ENCODE assay signal across 25 cellular contexts in the genomic region with DNA sequence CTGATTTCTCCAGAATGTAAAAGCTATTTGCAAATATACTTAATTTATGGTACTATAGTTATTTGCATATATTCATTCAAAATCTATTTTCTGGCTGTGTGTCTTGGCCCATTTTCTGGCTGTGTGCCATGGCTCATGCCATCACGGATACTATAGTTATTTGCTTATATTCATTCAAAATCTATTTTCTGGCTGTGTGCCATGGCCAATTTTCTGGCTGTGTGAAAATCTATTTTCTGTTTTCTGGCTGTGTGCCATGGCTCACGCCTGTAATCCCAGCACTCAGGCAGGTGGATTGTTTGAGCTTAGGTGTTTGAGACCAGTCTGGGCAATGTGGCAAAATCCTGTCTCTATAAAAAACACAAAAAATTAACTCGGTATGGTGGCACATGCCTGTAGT. TPM values are rescaled to one million over a fixed set of nuclear protein-coding genes. Genes with fewer than 3 reads are reported as not detected.
A peak's percentile ranks its signal among the peaks of the same experiment; 100 is the strongest.
DNase-seq lines count a peak whose midpoint lies in the region; ATAC-seq and TF ChIP-seq lines count a peak whose summit lies in the region.
"Had no signal": no experiment of that assay in that cellular context is flagged by ENCODE, and none has a peak within 500 bp of the region (broad histone marks: within the 10 kb centered on the region; RNA-seq: fewer than 3 reads in every experiment).

No MANE protein-coding gene starts in this region.

- DNase-seq in DMS 273 (lab: John Stamatoyannopoulos, UW; ENCODE audit: unreplicated experiment): peak; percentile 51
- no peak for DNase-seq in DMS 273 treated with DMSO at 0.1 percent for 48 hours (lab: John Stamatoyannopoulos, UW)
- DNase-seq in NCI-H1417 treated with DMSO at 0.1 percent for 48 hours (lab: John Stamatoyannopoulos, UW): peak; percentile 35
- peak; percentile 56 for DNase-seq in NCI-H345 (lab: John Stamatoyannopoulos, UW)
- DNase-seq in endodermal cell: no peak
- no peak for DNase-seq in mesenchymal stem cell
- no peak for DNase-seq in body of pancreas
- no peak for DNase-seq in thyroid gland
- DNase-seq: activated CD4-positive, alpha-beta T cell treated with anti-CD3 and anti-CD28 coated beads, Interleukin-2, amount 10 ng/mL, durations not matched to agents 7 days and 5 days; activated CD8-positive, alpha-beta memory T cell treated with anti-CD3 and anti-CD28 coated beads, Interleukin-2, amount 10 ng/mL, durations not matched to agents 7 days and 5 days; anterior cingulate cortex; caudate nucleus; CD8-positive, alpha-beta memory T cell; mesendoderm; MG63; occipital lobe; SK-N-SH; stimulated activated CD4-positive, alpha-beta T cell treated with anti-CD3 and anti-CD28 coated beads, Interleukin-12 subunit alpha, Interleukin-12 subunit beta, amount 100 ng/mL, for 4 hours; stimulated activated CD4-positive, alpha-beta T cell treated with anti-CD3 and anti-CD28 coated beads, Interleukin-4, amount 100 ng/mL, for 4 hours; stimulated activated naive CD8-positive, alpha-beta T cell treated with anti-CD3 and anti-CD28 coated beads, Interleukin-15, Interleukin-2, amounts not matched to agents 100 U/mL and 50 U/mL, for 24 hours had no signal

- H2BK5ac ChIP-seq in mesenchymal stem cell (ENCODE audit: low read depth, low read length, poor library complexity, severe bottlenecking): no peak overlapping the region

- peaks cover 44% of the 10 kb centered on the region for H3K9me3 ChIP-seq in endodermal cell (ENCODE audit: control insufficient read depth, low read length)
- H3K9me3 ChIP-seq in mesenchymal stem cell (ENCODE audit: control insufficient read depth, low read length): no peaks in the 10 kb centered on the region
- H3K9me3 ChIP-seq in body of pancreas: no peaks in the 10 kb centered on the region
- H3K9me3 ChIP-seq in thyroid gland: no peaks in the 10 kb centered on the region
- H3K9me3 ChIP-seq: MG63, SK-N-SH had no signal

- no peak for TF ChIP-seq CTCF in endodermal cell (conservative IDR thresholded peaks at IDR 0.05)
- TF ChIP-seq CTCF in body of pancreas (IDR thresholded peaks at IDR 0.05): no peak
- no peak for TF ChIP-seq CTCF in thyroid gland (IDR thresholded peaks at IDR 0.05)

- H3K27me3 Mint-ChIP-seq in endodermal cell (ENCODE audit: insufficient read depth): peaks cover 5% of the 10 kb centered on the region
- H3K27me3 Mint-ChIP-seq: activated naive CD4-positive, alpha-beta T cell treated with anti-CD3 and anti-CD28 coated beads, Interleukin-2, amount 50 U/mL, for 24 hours; CD8-positive, alpha-beta memory T cell had no signal

- no peak overlapping the region for H3K18ac ChIP-seq in mesenchymal stem cell (ENCODE audit: low read depth in 1 of 2, low read length in 2 of 2)

- WGBS in endodermal cell (ENCODE audit: insufficient coverage in 1 of 2, insufficient read length in 1 of 2), 2 experiments: 83 to 93% methylated on average over 2 to 3 of the region's 3 CpGs
- 100% methylated on average over 2 of the region's 3 CpGs for whole genome bisulfite sequencing in mesenchymal stem cell
- 18 to 28% methylated on average over 2 to 3 of the region's 3 CpGs for WGBS in body of pancreas, 2 donors
- WGBS in thyroid gland, 2 donors: 52 to 66% methylated on average over 3 of the region's 3 CpGs

- no peak overlapping the region for H4K8ac ChIP-seq in mesenchymal stem cell (ENCODE audit: low read length)

- H4K91ac ChIP-seq in mesenchymal stem cell (ENCODE audit: low read length): no peak overlapping the region

- no peaks in the 10 kb centered on the region for H3K36me3 Mint-ChIP-seq in endodermal cell (ENCODE audit: low read depth)
- H3K36me3 Mint-ChIP-seq: activated naive CD4-positive, alpha-beta T cell treated with anti-CD3 and anti-CD28 coated beads, Interleukin-2, amount 50 U/mL, for 24 hours; CD8-positive, alpha-beta memory T cell; IgD-negative memory B cell had no signal

- no peak overlapping the region for H3K4me2 ChIP-seq in mesenchymal stem cell (ENCODE audit: low read length, poor library complexity, severe bottlenecking)
- H3K4me2 ChIP-seq: SK-N-SH had no signal

- intact Hi-C loops in body of pancreas (cut with DNase I) (no loop called here), thyroid gland (cut with DNase I) (no loop called here)

- H3K9ac ChIP-seq in endodermal cell (ENCODE audit: extremely low read depth, low read length, poor library complexity, severe bottlenecking): no peak overlapping the region
- no peak overlapping the region for H3K9ac ChIP-seq in mesenchymal stem cell (ENCODE audit: low read length)
- H3K9ac ChIP-seq: SK-N-SH had no signal

- no peak overlapping the region for H2AFZ ChIP-seq in mesenchymal stem cell (ENCODE audit: low read depth, low read length)

- H3K27me3 ChIP-seq in endodermal cell (ENCODE audit: control insufficient read depth, insufficient read depth, low read length, poor library complexity, severe bottlenecking) (no peaks in the 10 kb centered on the region), mesenchymal stem cell (ENCODE audit: control insufficient read depth in 1 of 2, insufficient read depth in 1 of 2, low read length in 2 of 2) (no peaks in the 10 kb centered on the region), body of pancreas (no peaks in the 10 kb centered on the region), thyroid gland (no peaks in the 10 kb centered on the region)
- H3K27me3 ChIP-seq: MG63 had no signal

- no peak overlapping the region for H3K27ac Mint-ChIP-seq in endodermal cell
- H3K27ac Mint-ChIP-seq: activated CD4-positive, alpha-beta T cell treated with anti-CD3 and anti-CD28 coated beads, Interleukin-2, amount 10 ng/mL, durations not matched to agents 7 days and 5 days; activated CD8-positive, alpha-beta memory T cell treated with anti-CD3 and anti-CD28 coated beads, Interleukin-2, amount 10 ng/mL, durations not matched to agents 7 days and 5 days; activated naive CD4-positive, alpha-beta T cell treated with anti-CD3 and anti-CD28 coated beads, Interleukin-2, amount 50 U/mL, for 24 hours; activated T-helper 1 cell treated with anti-CD3 and anti-CD28 coated beads, Interleukin-12 subunit alpha, Interleukin-12 subunit beta, Interleukin-2, Interleukin-4 antibody, amounts not matched to agents 30 ng/mL and 10 ng/mL and 1 ng/mL, durations not matched to agents 14 hours and 24 hours and 36 hours; CD8-positive, alpha-beta memory T cell; IgD-negative memory B cell had no signal

- no peaks in the 10 kb centered on the region for H3K36me3 ChIP-seq in endodermal cell (ENCODE audit: control insufficient read depth, insufficient read depth, low read length)
- H3K36me3 ChIP-seq in mesenchymal stem cell (ENCODE audit: control insufficient read depth in 1 of 2, insufficient read depth in 2 of 2, low read depth in 1 of 2, low read length in 2 of 2): no peaks in the 10 kb centered on the region
- no peaks in the 10 kb centered on the region for H3K36me3 ChIP-seq in body of pancreas (replicated peaks in 1 of 2; ENCODE audit: insufficient read depth in 1 of 2, low read depth in 2 of 2)
- no peaks in the 10 kb centered on the region for H3K36me3 ChIP-seq in thyroid gland
- H3K36me3 ChIP-seq: MG63 had no signal

- no peak overlapping the region for H2BK12ac ChIP-seq in mesenchymal stem cell (ENCODE audit: low read length in 2 of 2)

- peaks cover 30% of the 10 kb centered on the region for H3K9me3 Mint-ChIP-seq in endodermal cell
- H3K9me3 Mint-ChIP-seq: CD8-positive, alpha-beta memory T cell; IgD-negative memory B cell had no signal

- no peak for TF ChIP-seq POLR2A in body of pancreas (IDR thresholded peaks at IDR 0.05)
- TF ChIP-seq POLR2A in thyroid gland (IDR thresholded peaks at IDR 0.05): no peak

- peaks cover 28% of the 10 kb centered on the region for H3K4me1 Mint-ChIP-seq in endodermal cell
- H3K4me1 Mint-ChIP-seq: activated CD4-positive, alpha-beta T cell treated with anti-CD3 and anti-CD28 coated beads, Interleukin-2, amount 10 ng/mL, durations not matched to agents 7 days and 5 days; activated CD8-positive, alpha-beta memory T cell treated with anti-CD3 and anti-CD28 coated beads, Interleukin-2, amount 10 ng/mL, durations not matched to agents 7 days and 5 days; activated naive CD4-positive, alpha-beta T cell treated with anti-CD3 and anti-CD28 coated beads, Interleukin-2, amount 50 U/mL, for 24 hours; CD8-positive, alpha-beta memory T cell; IgD-negative memory B cell had no signal

- H3K4me3 ChIP-seq in endodermal cell (ENCODE audit: low read length) (peak overlapping the region; percentile 45), mesenchymal stem cell (ENCODE audit: insufficient read depth in 1 of 2, low read depth in 1 of 2, low read length in 2 of 2) (no peak overlapping the region), body of pancreas (no peak overlapping the region), thyroid gland (replicated peaks in 1 of 3) (no peak overlapping the region)
- H3K4me3 ChIP-seq: MG63 had no signal

- no peak overlapping the region for H3K4me3 Mint-ChIP-seq in endodermal cell
- H3K4me3 Mint-ChIP-seq: activated CD4-positive, alpha-beta T cell treated with anti-CD3 and anti-CD28 coated beads, Interleukin-2, amount 10 ng/mL, durations not matched to agents 7 days and 5 days; activated CD8-positive, alpha-beta memory T cell treated with anti-CD3 and anti-CD28 coated beads, Interleukin-2, amount 10 ng/mL, durations not matched to agents 7 days and 5 days; activated naive CD4-positive, alpha-beta T cell treated with anti-CD3 and anti-CD28 coated beads, Interleukin-2, amount 50 U/mL, for 24 hours; activated T-helper 1 cell treated with anti-CD3 and anti-CD28 coated beads, Interleukin-12 subunit alpha, Interleukin-12 subunit beta, Interleukin-2, Interleukin-4 antibody, amounts not matched to agents 30 ng/mL and 10 ng/mL and 1 ng/mL, durations not matched to agents 14 hours and 24 hours and 36 hours; CD8-positive, alpha-beta memory T cell; IgD-negative memory B cell had no signal

- H3K4me1 ChIP-seq in endodermal cell (ENCODE audit: control insufficient read depth, insufficient read depth, low read length) (peaks cover 8% of the 10 kb centered on the region), mesenchymal stem cell (ENCODE audit: control insufficient read depth, insufficient read depth, low read depth, low read length) (no peaks in the 10 kb centered on the region), body of pancreas (no peaks in the 10 kb centered on the region), thyroid gland (no peaks in the 10 kb centered on the region)

- H3K79me1 ChIP-seq in mesenchymal stem cell (replicated peaks; ENCODE audit: low read length, poor library complexity, severe bottlenecking): no peaks in the 10 kb centered on the region

- no peak overlapping the region for H3K4ac ChIP-seq in mesenchymal stem cell (ENCODE audit: low read depth in 1 of 2, low read length in 2 of 2)

- H2BK120ac ChIP-seq in mesenchymal stem cell (ENCODE audit: low read depth, low read length): no peak overlapping the region

- ATAC-seq in body of pancreas: no peak
- ATAC-seq: activated CD8-positive, alpha-beta memory T cell treated with anti-CD3 and anti-CD28 coated beads, Interleukin-2, amount 10 ng/mL, durations not matched to agents 7 days and 5 days; stimulated activated naive CD8-positive, alpha-beta T cell treated with anti-CD3 and anti-CD28 coated beads, Interleukin-15, Interleukin-2, amounts not matched to agents 100 U/mL and 50 U/mL, for 24 hours had no signal

- no peak overlapping the region for H3K14ac ChIP-seq in mesenchymal stem cell (ENCODE audit: low read length in 2 of 2)

- no peak overlapping the region for H2AK5ac ChIP-seq in mesenchymal stem cell (ENCODE audit: low read length, severe bottlenecking)

- no peak overlapping the region for H2BK15ac ChIP-seq in mesenchymal stem cell (ENCODE audit: low read depth, poor library complexity, severe bottlenecking)

- H3K27ac ChIP-seq in endodermal cell (ENCODE audit: low read depth, low read length): no peak overlapping the region
- H3K27ac ChIP-seq in mesenchymal stem cell (ENCODE audit: low read length, poor library complexity, severe bottlenecking): no peak overlapping the region
- no peak overlapping the region for H3K27ac ChIP-seq in body of pancreas
- no peak overlapping the region for H3K27ac ChIP-seq in thyroid gland
- H3K27ac ChIP-seq: 22Rv1, VCaP had no signal

- no peak overlapping the region for H3K23ac ChIP-seq in mesenchymal stem cell (ENCODE audit: low read length in 2 of 2)

RNA-seq across cellular contexts. Expression of gene RIPK1, which starts 28.9 kb away (rescaled TPM):
- 10 to 100 TPM; 10.2 to 18.7 TPM for total RNA-seq in endodermal cell
- polyA plus RNA-seq in endodermal cell (2013, experiment 1 of 2): 10.6 TPM
- polyA plus RNA-seq in endodermal cell (2013, experiment 2 of 2): 10.9 TPM
- 22.7 TPM for polyA plus RNA-seq in mesenchymal stem cell (2013, experiment 1 of 2)
- 22.3 TPM for polyA plus RNA-seq in mesenchymal stem cell (2013, experiment 2 of 2)
- 10 to 100 TPM; 11.4 to 14.2 TPM for total RNA-seq in body of pancreas
- total RNA-seq in thyroid gland: 10 to 100 TPM; 26.2 to 33.5 (median 29.0) TPM

RNA-seq across cellular contexts. Expression of gene NQO2, which starts 39.7 kb away (rescaled TPM):
- 100 to 1,000 TPM in 1 of 2 donors, 10 to 100 TPM in 1; 50.8 to 199 TPM for total RNA-seq in endodermal cell
- polyA plus RNA-seq in endodermal cell (2013, experiment 1 of 2): 46.8 TPM
- 40.7 TPM for polyA plus RNA-seq in endodermal cell (2013, experiment 2 of 2)
- polyA plus RNA-seq in mesenchymal stem cell (2013, experiment 1 of 2): 20.8 TPM
- 21.0 TPM for polyA plus RNA-seq in mesenchymal stem cell (2013, experiment 2 of 2)
- 10 to 100 TPM in 1 of 2 donors, 1 to 10 TPM in 1; 7.3 to 17.1 TPM for total RNA-seq in body of pancreas
- total RNA-seq in thyroid gland: 10 to 100 TPM; 20.7 to 43.0 (median 36.3) TPM

Comparison
In these comparisons a context has a peak if more than half of its experiments do, and no peak if none do; other contexts are left out.
1. DNase-seq: peak in DMS 273 (single experiment), NCI-H1417 treated with DMSO at 0.1 percent for 48 hours (single experiment) and NCI-H345 (single experiment); none in DMS 273 treated with DMSO at 0.1 percent for 48 hours (single experiment), endodermal cell (single experiment), mesenchymal stem cell (single experiment), body of pancreas (0 of 4) and thyroid gland (0 of 2).